Comparison of ENCODE assay signal across 3 cellular contexts in the genomic region with DNA sequence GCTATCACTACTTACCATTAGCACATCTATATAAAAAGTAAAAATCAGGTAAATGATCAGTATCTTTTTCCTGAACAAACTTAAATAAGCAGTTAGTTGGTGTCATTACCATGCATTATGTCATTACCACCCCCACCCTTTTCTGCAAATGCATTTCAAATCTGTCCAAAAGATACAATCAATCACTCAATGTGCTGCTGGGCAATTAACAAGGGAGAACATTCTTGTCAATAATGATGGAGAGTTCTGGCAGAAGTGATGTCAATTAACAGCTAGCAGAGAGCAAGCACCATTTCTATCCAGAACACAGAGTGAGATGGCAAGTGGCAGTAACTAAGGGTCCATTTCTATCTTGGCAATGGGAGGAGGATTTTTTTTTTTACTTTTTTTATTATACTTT.
"Had no signal": no experiment of that assay in that cellular context is flagged by ENCODE, and none has a peak within 500 bp of the region (broad histone marks: within the 10 kb centered on the region; RNA-seq: fewer than 3 reads in every experiment).

No MANE protein-coding gene starts in this region.

- ATAC-seq: GM12878 had no signal

- DNase-seq: GDM1, GF-D8 had no signal

- H3K4me3 ChIP-seq: GM12878 had no signal
